In the genomic region with DNA sequence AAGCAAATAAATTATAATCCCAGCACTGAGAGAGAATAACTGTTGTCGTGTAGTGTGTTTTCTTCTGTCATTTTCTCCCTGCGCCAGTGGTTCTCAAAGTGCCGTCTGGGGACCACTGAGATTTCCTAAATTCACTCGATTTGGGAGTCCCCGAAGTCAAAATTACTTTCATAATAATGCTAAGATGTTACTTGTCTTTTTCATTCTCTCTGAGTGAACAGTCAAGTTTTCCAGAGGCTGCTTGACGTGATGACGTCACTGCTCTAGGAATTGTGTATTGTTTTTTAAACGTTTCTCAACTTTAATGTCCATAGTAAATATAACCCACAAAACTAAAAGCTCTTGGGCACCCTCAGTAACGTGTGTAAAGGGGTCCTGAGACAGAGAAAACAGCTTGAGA, we compare ENCODE assay signal across 8 cellular contexts. TPM values are rescaled to one million over a fixed set of nuclear protein-coding genes. Genes with fewer than 3 reads are reported as not detected.
DNase-seq lines count a peak whose midpoint lies in the region; TF ChIP-seq lines count a peak whose summit lies in the region.

No MANE protein-coding gene starts in this region.

- H3K4me3 ChIP-seq in MG63 (peak overlapping the region; percentile 99), colonic mucosa (peak overlapping the region; percentile 62), neural cell (ENCODE audit: low read length) (peak overlapping the region; percentile 94)

- H3K4me1 ChIP-seq in colonic mucosa: peaks cover 11% of the 10 kb centered on the region

- no peaks in the 10 kb centered on the region for H3K79me2 ChIP-seq in neural cell (replicated peaks; ENCODE audit: insufficient read depth, low read length)

- peak overlapping the region; percentile 41 for H2AFZ ChIP-seq in neural cell (ENCODE audit: low read depth, low read length)

- H3K27ac ChIP-seq in colonic mucosa: peak overlapping the region; percentile 29
- H3K27ac ChIP-seq in neural cell (ENCODE audit: low read length): no peak overlapping the region

- H3K27me3 ChIP-seq in MG63 (0 out of 2 replicates have a peak, but pooled peaks cover 2% of the 10 kb centered on the region), colonic mucosa (no peaks in the 10 kb centered on the region), neural cell (ENCODE audit: insufficient read depth, low read depth, low read length) (peaks cover 29% of the 10 kb centered on the region)

- no peak for TF ChIP-seq RAD21 in neural cell (conservative IDR thresholded peaks at IDR 0.05)

- H3K4me2 ChIP-seq in neural cell (ENCODE audit: low read length): peak overlapping the region; percentile 72

- H3K9me2 ChIP-seq in neural cell (ENCODE audit: insufficient read depth, low read length): no peaks in the 10 kb centered on the region

- intact Hi-C loops in CD14-positive monocyte (cut with micrococcal nuclease) (loop anchor here (2.0 to 5.0 kb wide), 5 partner anchors 67 to 390 kb away; partner anchors contain the start of gene MLEC (in 1 of the 2)), colonic mucosa (cut with DNase I) (loop anchor here (5.0 kb wide), 1 partner anchor 135 kb away; no protein-coding TSS in a partner anchor)

- H3K27me3 Mint-ChIP-seq in CD14-positive monocyte (ENCODE audit: low read depth in 3 of 3): peaks cover 25 to 37% (median 28%) of the 10 kb centered on the region in 3 donors

- H3K36me3 Mint-ChIP-seq in CD14-positive monocyte: peaks cover 23 to 28% of the 10 kb centered on the region in 2 donors

- peak overlapping the region in 3 of 7 donors; percentile 68 to 84 (median 79) for H3K27ac Mint-ChIP-seq in CD14-positive monocyte

- H3K4me3 Mint-ChIP-seq in CD14-positive monocyte: peak overlapping the region; percentile 91 to 96

- H3K9ac ChIP-seq in colonic mucosa (ENCODE audit: low read depth in 2 of 2, low read length in 2 of 2): peak overlapping the region; percentile 90 to 93
- H3K9ac ChIP-seq in neural cell (ENCODE audit: low read length): peak overlapping the region; percentile 34

- H3K9me3 Mint-ChIP-seq in CD14-positive monocyte: peaks cover 0 to 11% (median 0%) of the 10 kb centered on the region in 7 donors

- in situ Hi-C loops in G401 (cut with HindIII; ENCODE audit: low sequenced_read_pairs): no loop called here

- no peaks in the 10 kb centered on the region for H3F3A ChIP-seq in neural cell (ENCODE audit: insufficient read depth, low read length, poor library complexity, severe bottlenecking)

- TF ChIP-seq CTCF in CD14-positive monocyte (IDR thresholded peaks at IDR 0.05) (no peak), colonic mucosa (IDR thresholded peaks at IDR 0.05) (no peak), neural cell (IDR thresholded peaks at IDR 0.05; ENCODE audit: poor library complexity, severe bottlenecking) (no peak)

- H3K9me3 ChIP-seq in MG63 (no peaks in the 10 kb centered on the region), colonic mucosa (no peaks in the 10 kb centered on the region), neural cell (ENCODE audit: low read length) (no peaks in the 10 kb centered on the region)

- H3K4me1 Mint-ChIP-seq in CD14-positive monocyte: peaks cover 34% of the 10 kb centered on the region

- H3K36me3 ChIP-seq in MG63 (peaks cover 27% of the 10 kb centered on the region), colonic mucosa (peaks cover 16% of the 10 kb centered on the region), neural cell (ENCODE audit: insufficient read depth, low read length) (peaks cover 6% of the 10 kb centered on the region)

- DNase-seq in CD14-positive monocyte (ENCODE audit: low spot score) (no peak), MG63 (no peak), colonic mucosa (no peak), GM03348 (ENCODE audit: low spot score) (no peak), G401 (ENCODE audit: low spot score) (no peak), SW 1271 (lab: John Stamatoyannopoulos, UW) (no peak), SHP77 (lab: John Stamatoyannopoulos, UW) (no peak)

- H4K20me1 ChIP-seq in neural cell (ENCODE audit: insufficient read depth): no peaks in the 10 kb centered on the region

- TF ChIP-seq EP300 in neural cell (conservative IDR thresholded peaks at IDR 0.05; ENCODE audit: poor library complexity, severe bottlenecking): no peak

TF ChIP-seq in neural cell, 6 proteins besides CTCF, POLR2A, EP300 and RAD21:
- no peak for TF ChIP-seq SMC3 (conservative IDR thresholded peaks at IDR 0.05; ENCODE audit: poor library complexity)
- no peak for TF ChIP-seq TAF1 (IDR thresholded peaks at IDR 0.05; ENCODE audit: low read depth)
- TF ChIP-seq, protein P1, sequence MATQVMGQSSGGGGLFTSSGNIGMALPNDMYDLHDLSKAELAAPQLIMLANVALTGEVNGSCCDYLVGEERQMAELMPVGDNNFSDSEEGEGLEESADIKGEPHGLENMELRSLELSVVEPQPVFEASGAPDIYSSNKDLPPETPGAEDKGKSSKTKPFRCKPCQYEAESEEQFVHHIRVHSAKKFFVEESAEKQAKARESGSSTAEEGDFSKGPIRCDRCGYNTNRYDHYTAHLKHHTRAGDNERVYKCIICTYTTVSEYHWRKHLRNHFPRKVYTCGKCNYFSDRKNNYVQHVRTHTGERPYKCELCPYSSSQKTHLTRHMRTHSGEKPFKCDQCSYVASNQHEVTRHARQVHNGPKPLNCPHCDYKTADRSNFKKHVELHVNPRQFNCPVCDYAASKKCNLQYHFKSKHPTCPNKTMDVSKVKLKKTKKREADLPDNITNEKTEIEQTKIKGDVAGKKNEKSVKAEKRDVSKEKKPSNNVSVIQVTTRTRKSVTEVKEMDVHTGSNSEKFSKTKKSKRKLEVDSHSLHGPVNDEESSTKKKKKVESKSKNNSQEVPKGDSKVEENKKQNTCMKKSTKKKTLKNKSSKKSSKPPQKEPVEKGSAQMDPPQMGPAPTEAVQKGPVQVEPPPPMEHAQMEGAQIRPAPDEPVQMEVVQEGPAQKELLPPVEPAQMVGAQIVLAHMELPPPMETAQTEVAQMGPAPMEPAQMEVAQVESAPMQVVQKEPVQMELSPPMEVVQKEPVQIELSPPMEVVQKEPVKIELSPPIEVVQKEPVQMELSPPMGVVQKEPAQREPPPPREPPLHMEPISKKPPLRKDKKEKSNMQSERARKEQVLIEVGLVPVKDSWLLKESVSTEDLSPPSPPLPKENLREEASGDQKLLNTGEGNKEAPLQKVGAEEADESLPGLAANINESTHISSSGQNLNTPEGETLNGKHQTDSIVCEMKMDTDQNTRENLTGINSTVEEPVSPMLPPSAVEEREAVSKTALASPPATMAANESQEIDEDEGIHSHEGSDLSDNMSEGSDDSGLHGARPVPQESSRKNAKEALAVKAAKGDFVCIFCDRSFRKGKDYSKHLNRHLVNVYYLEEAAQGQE (IDR thresholded peaks at IDR 0.05; ENCODE audit: borderline replicate concordance): no peak
- TF ChIP-seq MXI1 (conservative IDR thresholded peaks at IDR 0.05; ENCODE audit: poor library complexity, severe bottlenecking): no peak
- TF ChIP-seq EZH2 (IDR thresholded peaks at IDR 0.05; ENCODE audit: borderline replicate concordance, insufficient read depth, low read length, poor library complexity, severe bottlenecking): no peak
- no peak for TF ChIP-seq POLR2AphosphoS5 (IDR thresholded peaks at IDR 0.05)

RNA-seq across cellular contexts. Expression of gene POP5, which starts 0.8 kb away (rescaled TPM):
- polyA plus RNA-seq in CD14-positive monocyte (10 to 100 TPM; 57.2 to 61.2 TPM), neural cell (137 and 153 TPM in 2 replicates)
- total RNA-seq in MG63 (2014; rRNA removed; shearing (Covaris generic); ENCODE audit: low replicate concordance): 38.0 and 66.2 TPM in 2 replicates
- total RNA-seq in colonic mucosa: 10 to 100 TPM; 22.8 to 77.7 TPM
- polyA minus RNA-seq in neural cell: 30.2 and 34.3 TPM in 2 replicates
- 43.9 and 45.9 TPM in 2 replicates for total RNA-seq in G401 (2014; rRNA removed; shearing (Covaris generic))

RNA-seq across cellular contexts. Expression of gene RNF10, which starts 47.8 kb away (rescaled TPM):
- polyA plus RNA-seq in CD14-positive monocyte (100 to 1,000 TPM in 1 of 2 donors, 10 to 100 TPM in 1; 62.4 to 106 TPM), neural cell (139 and 145 TPM in 2 replicates)
- 64.1 and 102 TPM in 2 replicates for total RNA-seq in MG63 (2014; rRNA removed; shearing (Covaris generic); ENCODE audit: low replicate concordance)
- 100 to 1,000 TPM; 199 to 226 TPM for total RNA-seq in colonic mucosa
- 119 and 140 TPM in 2 replicates for polyA minus RNA-seq in neural cell
- 83.7 and 115 TPM in 2 replicates for total RNA-seq in G401 (2014; rRNA removed; shearing (Covaris generic))

RNA-seq across cellular contexts. Expression of gene COQ5, which starts 53.0 kb away (rescaled TPM):
- 10 to 100 TPM; 30.6 to 38.9 TPM for polyA plus RNA-seq in CD14-positive monocyte
- 17.1 and 27.0 TPM in 2 replicates for total RNA-seq in MG63 (2014; rRNA removed; shearing (Covaris generic); ENCODE audit: low replicate concordance)
- total RNA-seq in colonic mucosa: 10 to 100 TPM; 35.8 to 46.6 TPM
- 91.6 and 98.6 TPM in 2 replicates for polyA plus RNA-seq in neural cell
- polyA minus RNA-seq in neural cell: 43.6 and 50.1 TPM in 2 replicates
- 34.3 and 45.5 TPM in 2 replicates for total RNA-seq in G401 (2014; rRNA removed; shearing (Covaris generic))

RNA-seq across cellular contexts. Expression of gene CABP1, which starts 58.4 kb away (rescaled TPM):
- polyA plus RNA-seq in CD14-positive monocyte: under 1 TPM in 1 of 2 donors, not detected in 1; 0.19 TPM
- not detected in 2 replicates for total RNA-seq in MG63 (2014; rRNA removed; shearing (Covaris generic); ENCODE audit: low replicate concordance)
- total RNA-seq in colonic mucosa: under 1 TPM; 0.77 to 0.79 TPM
- 0.44 and 0.71 TPM in 2 replicates for polyA plus RNA-seq in neural cell
- polyA minus RNA-seq in neural cell: 0.49 and 1.0 TPM in 2 replicates
- total RNA-seq in G401 (2014; rRNA removed; shearing (Covaris generic)): 0.86 TPM in 1 of 2 replicates, not detected in the other
